ENCODE assay signal across 1 cellular context in the genomic region with DNA sequence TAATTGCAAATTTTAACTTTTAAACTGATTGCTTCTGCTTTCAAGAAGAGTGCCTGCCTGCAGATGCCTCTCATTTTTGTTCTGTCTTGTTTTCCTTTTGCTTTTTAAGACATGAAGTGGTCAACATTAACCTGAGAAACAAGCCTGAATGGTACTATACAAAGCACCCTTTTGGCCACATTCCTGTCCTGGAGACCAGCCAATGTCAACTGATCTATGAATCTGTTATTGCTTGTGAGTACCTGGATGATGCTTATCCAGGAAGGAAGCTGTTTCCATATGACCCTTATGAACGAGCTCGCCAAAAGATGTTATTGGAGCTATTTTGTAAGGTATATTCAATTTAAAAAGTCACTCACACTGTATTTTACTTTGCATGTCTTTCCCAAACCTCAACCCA.
TF ChIP-seq lines count a peak whose summit lies in the region.

No MANE protein-coding gene starts in this region.

TF ChIP-seq in HepG2, 621 proteins besides CTCF, POLR2A, EP300 and RAD21 (continues in another document):
- peak; percentile 51; the same call in 1 of the 2 replicates for TF ChIP-seq HDAC1 (CRISPR knock-in tag; IDR thresholded peaks at IDR 0.05)
- no peak; the same call in 1 of the 2 replicates for TF ChIP-seq NR2F6 (IDR thresholded peaks at IDR 0.05)
- TF ChIP-seq NR2F6 (CRISPR knock-in tag; IDR thresholded peaks at IDR 0.05) = peak; percentile 54; the same call in 1 of the 2 replicates
- TF ChIP-seq FOXP1 (IDR thresholded peaks at IDR 0.05) = no peak
- peak; percentile 19; the same call in 1 of the 2 replicates for TF ChIP-seq FOXP1 (CRISPR knock-in tag; IDR thresholded peaks at IDR 0.05)
- TF ChIP-seq BORCS8-MEF2B (CRISPR knock-in tag; IDR thresholded peaks at IDR 0.05) = no peak
- TF ChIP-seq GFI1 (CRISPR knock-in tag; IDR thresholded peaks at IDR 0.05; ENCODE audit: borderline replicate concordance) = 0 out of 2 replicates have a peak, but pooled peaks have one; percentile 34
- TF ChIP-seq, protein P1, sequence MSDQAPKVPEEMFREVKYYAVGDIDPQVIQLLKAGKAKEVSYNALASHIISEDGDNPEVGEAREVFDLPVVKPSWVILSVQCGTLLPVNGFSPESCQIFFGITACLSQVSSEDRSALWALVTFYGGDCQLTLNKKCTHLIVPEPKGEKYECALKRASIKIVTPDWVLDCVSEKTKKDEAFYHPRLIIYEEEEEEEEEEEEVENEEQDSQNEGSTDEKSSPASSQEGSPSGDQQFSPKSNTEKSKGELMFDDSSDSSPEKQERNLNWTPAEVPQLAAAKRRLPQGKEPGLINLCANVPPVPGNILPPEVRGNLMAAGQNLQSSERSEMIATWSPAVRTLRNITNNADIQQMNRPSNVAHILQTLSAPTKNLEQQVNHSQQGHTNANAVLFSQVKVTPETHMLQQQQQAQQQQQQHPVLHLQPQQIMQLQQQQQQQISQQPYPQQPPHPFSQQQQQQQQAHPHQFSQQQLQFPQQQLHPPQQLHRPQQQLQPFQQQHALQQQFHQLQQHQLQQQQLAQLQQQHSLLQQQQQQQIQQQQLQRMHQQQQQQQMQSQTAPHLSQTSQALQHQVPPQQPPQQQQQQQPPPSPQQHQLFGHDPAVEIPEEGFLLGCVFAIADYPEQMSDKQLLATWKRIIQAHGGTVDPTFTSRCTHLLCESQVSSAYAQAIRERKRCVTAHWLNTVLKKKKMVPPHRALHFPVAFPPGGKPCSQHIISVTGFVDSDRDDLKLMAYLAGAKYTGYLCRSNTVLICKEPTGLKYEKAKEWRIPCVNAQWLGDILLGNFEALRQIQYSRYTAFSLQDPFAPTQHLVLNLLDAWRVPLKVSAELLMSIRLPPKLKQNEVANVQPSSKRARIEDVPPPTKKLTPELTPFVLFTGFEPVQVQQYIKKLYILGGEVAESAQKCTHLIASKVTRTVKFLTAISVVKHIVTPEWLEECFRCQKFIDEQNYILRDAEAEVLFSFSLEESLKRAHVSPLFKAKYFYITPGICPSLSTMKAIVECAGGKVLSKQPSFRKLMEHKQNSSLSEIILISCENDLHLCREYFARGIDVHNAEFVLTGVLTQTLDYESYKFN (CRISPR knock-in tag; conservative IDR thresholded peaks at IDR 0.05) = peak; percentile 79
- TF ChIP-seq EHMT2 (IDR thresholded peaks at IDR 0.05; ENCODE audit: borderline replicate concordance, low read depth, low read length) = no peak
- peak; percentile 57; the same call in 1 of the 2 replicates for TF ChIP-seq SOX5 (CRISPR knock-in tag; IDR thresholded peaks at IDR 0.05; ENCODE audit: borderline replicate concordance)
- TF ChIP-seq, protein P2, sequence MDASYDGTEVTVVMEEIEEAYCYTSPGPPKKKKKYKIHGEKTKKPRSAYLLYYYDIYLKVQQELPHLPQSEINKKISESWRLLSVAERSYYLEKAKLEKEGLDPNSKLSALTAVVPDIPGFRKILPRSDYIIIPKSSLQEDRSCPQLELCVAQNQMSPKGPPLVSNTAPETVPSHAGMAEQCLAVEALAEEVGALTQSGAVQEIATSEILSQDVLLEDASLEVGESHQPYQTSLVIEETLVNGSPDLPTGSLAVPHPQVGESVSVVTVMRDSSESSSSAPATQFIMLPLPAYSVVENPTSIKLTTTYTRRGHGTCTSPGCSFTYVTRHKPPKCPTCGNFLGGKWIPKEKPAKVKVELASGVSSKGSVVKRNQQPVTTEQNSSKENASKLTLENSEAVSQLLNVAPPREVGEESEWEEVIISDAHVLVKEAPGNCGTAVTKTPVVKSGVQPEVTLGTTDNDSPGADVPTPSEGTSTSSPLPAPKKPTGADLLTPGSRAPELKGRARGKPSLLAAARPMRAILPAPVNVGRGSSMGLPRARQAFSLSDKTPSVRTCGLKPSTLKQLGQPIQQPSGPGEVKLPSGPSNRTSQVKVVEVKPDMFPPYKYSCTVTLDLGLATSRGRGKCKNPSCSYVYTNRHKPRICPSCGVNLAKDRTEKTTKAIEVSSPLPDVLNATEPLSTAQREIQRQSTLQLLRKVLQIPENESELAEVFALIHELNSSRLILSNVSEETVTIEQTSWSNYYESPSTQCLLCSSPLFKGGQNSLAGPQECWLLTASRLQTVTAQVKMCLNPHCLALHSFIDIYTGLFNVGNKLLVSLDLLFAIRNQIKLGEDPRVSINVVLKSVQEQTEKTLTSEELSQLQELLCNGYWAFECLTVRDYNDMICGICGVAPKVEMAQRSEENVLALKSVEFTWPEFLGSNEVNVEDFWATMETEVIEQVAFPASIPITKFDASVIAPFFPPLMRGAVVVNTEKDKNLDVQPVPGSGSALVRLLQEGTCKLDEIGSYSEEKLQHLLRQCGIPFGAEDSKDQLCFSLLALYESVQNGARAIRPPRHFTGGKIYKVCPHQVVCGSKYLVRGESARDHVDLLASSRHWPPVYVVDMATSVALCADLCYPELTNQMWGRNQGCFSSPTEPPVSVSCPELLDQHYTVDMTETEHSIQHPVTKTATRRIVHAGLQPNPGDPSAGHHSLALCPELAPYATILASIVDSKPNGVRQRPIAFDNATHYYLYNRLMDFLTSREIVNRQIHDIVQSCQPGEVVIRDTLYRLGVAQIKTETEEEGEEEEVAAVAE (CRISPR knock-in tag; IDR thresholded peaks at IDR 0.05; ENCODE audit: borderline replicate concordance) = 0 out of 2 replicates have a peak, but pooled peaks have one; percentile 22
- peak; percentile 85 for TF ChIP-seq NFIC (IDR thresholded peaks at IDR 0.05; ENCODE audit: low read length)
- TF ChIP-seq BCL6 (CRISPR knock-in tag; IDR thresholded peaks at IDR 0.05) = peak; percentile 55
- TF ChIP-seq, protein P3, sequence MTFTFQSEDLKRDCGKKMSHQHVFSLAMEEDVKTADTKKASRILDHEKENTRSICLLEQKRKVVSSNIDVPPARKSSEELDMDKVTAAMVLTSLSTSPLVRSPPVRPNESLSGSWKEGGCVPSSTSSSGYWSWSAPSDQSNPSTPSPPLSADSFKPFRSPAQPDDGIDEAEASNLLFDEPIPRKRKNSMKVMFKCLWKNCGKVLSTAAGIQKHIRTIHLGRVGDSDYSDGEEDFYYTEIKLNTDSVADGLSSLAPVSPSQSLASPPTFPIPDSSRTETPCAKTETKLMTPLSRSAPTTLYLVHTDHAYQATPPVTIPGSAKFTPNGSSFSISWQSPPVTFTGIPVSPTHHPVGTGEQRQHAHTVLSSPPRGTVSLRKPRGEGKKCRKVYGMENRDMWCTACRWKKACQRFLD (CRISPR knock-in tag; IDR thresholded peaks at IDR 0.05; ENCODE audit: borderline replicate concordance) = no peak
- peak; percentile 61; the same call in 1 of the 2 replicates for TF ChIP-seq PPARG (CRISPR knock-in tag; conservative IDR thresholded peaks at IDR 0.05)
- peak; percentile 58 for TF ChIP-seq SAP130 (CRISPR knock-in tag; IDR thresholded peaks at IDR 0.05; ENCODE audit: low read depth)
- peak; percentile 42; the same call in 1 of the 2 replicates for TF ChIP-seq DPF2 (CRISPR knock-in tag; IDR thresholded peaks at IDR 0.05; ENCODE audit: borderline replicate concordance, low read depth)
- 0 out of 2 replicates have a peak, but pooled peaks have one; percentile 17 for TF ChIP-seq KAT8 (CRISPR knock-in tag; IDR thresholded peaks at IDR 0.05)
- no peak for TF ChIP-seq FOXA1 (IDR thresholded peaks at IDR 0.05)
- TF ChIP-seq FOXA1 (CRISPR knock-in tag; IDR thresholded peaks at IDR 0.05) = peak; percentile 71
- TF ChIP-seq, protein P4, sequence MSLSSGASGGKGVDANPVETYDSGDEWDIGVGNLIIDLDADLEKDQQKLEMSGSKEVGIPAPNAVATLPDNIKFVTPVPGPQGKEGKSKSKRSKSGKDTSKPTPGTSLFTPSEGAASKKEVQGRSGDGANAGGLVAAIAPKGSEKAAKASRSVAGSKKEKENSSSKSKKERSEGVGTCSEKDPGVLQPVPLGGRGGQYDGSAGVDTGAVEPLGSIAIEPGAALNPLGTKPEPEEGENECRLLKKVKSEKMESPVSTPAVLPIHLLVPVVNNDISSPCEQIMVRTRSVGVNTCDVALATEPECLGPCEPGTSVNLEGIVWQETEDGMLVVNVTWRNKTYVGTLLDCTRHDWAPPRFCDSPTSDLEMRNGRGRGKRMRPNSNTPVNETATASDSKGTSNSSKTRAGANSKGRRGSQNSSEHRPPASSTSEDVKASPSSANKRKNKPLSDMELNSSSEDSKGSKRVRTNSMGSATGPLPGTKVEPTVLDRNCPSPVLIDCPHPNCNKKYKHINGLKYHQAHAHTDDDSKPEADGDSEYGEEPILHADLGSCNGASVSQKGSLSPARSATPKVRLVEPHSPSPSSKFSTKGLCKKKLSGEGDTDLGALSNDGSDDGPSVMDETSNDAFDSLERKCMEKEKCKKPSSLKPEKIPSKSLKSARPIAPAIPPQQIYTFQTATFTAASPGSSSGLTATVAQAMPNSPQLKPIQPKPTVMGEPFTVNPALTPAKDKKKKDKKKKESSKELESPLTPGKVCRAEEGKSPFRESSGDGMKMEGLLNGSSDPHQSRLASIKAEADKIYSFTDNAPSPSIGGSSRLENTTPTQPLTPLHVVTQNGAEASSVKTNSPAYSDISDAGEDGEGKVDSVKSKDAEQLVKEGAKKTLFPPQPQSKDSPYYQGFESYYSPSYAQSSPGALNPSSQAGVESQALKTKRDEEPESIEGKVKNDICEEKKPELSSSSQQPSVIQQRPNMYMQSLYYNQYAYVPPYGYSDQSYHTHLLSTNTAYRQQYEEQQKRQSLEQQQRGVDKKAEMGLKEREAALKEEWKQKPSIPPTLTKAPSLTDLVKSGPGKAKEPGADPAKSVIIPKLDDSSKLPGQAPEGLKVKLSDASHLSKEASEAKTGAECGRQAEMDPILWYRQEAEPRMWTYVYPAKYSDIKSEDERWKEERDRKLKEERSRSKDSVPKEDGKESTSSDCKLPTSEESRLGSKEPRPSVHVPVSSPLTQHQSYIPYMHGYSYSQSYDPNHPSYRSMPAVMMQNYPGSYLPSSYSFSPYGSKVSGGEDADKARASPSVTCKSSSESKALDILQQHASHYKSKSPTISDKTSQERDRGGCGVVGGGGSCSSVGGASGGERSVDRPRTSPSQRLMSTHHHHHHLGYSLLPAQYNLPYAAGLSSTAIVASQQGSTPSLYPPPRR (CRISPR knock-in tag; IDR thresholded peaks at IDR 0.05; ENCODE audit: borderline replicate concordance) = peak; percentile 86
- TF ChIP-seq RERE (CRISPR knock-in tag; IDR thresholded peaks at IDR 0.05; ENCODE audit: low read depth) = peak; percentile 70; the same call in 1 of the 2 replicates
- TF ChIP-seq FIP1L1 (IDR thresholded peaks at IDR 0.05; ENCODE audit: borderline replicate concordance, insufficient read depth, low read depth, low read length) = no peak
- peak; percentile 75 for TF ChIP-seq HDAC2 (CRISPR knock-in tag; IDR thresholded peaks at IDR 0.05)
- no peak for TF ChIP-seq PRMT3 (CRISPR knock-in tag; IDR thresholded peaks at IDR 0.05; ENCODE audit: borderline replicate concordance, low read depth)
- TF ChIP-seq GATAD2A (CRISPR knock-in tag; IDR thresholded peaks at IDR 0.05) = peak; percentile 60; the same call in 1 of the 2 replicates
- no peak for TF ChIP-seq HCFC1 (IDR thresholded peaks at IDR 0.05; ENCODE audit: low read depth, low read length)
- peak; percentile 85 for TF ChIP-seq ARID5B (CRISPR knock-in tag; IDR thresholded peaks at IDR 0.05)
- no peak for TF ChIP-seq NCOA5 (CRISPR knock-in tag; IDR thresholded peaks at IDR 0.05)
